11 cellular contexts compared by ENCODE assay signal in genomic region chr9:134602547-134603362, GRCh38. TPM values are rescaled to one million over a fixed set of nuclear protein-coding genes. Genes with fewer than 3 reads are reported as not detected.
DNase-seq lines count a peak whose midpoint lies in the region; ATAC-seq and TF ChIP-seq lines count a peak whose summit lies in the region.
"Had no signal": no experiment of that assay in that cellular context is flagged by ENCODE, and none has a peak within 500 bp of the region (broad histone marks: within the 10 kb centered on the region; RNA-seq: fewer than 3 reads in every experiment).

No MANE protein-coding gene starts in this region.

- H3K27ac Mint-ChIP-seq in activated naive CD8-positive, alpha-beta T cell treated with anti-CD3 and anti-CD28 coated beads for 36 hours, result no peak overlapping the region

- no peaks in the 10 kb centered on the region for H3K4me1 Mint-ChIP-seq in activated naive CD8-positive, alpha-beta T cell treated with anti-CD3 and anti-CD28 coated beads for 36 hours

- no peak overlapping the region for H2AFZ ChIP-seq in hepatocyte

- H3K27ac ChIP-seq in hepatocyte (peak overlapping the region; percentile 92), skeletal muscle tissue (ENCODE audit: low read depth, low read length) (peak overlapping the region; percentile 62)

- H3K9me2 ChIP-seq in hepatocyte (replicated peaks; ENCODE audit: insufficient read depth), result no peaks in the 10 kb centered on the region

- H3K4me3 ChIP-seq in H7 (ENCODE audit: insufficient read depth, low read depth, low read length) (no peak overlapping the region), adipocyte (ENCODE audit: low read length) (no peak overlapping the region), hepatocyte (no peak overlapping the region), skeletal muscle tissue (ENCODE audit: low read length in 3 of 3) (no peak overlapping the region)
- H3K4me3 ChIP-seq: spleen, tibial artery had no signal

- no peaks in the 10 kb centered on the region for H3K36me3 ChIP-seq in H7 (replicated peaks; ENCODE audit: control insufficient read depth, insufficient read depth, low read length)
- no peaks in the 10 kb centered on the region for H3K36me3 ChIP-seq in adipocyte (ENCODE audit: control insufficient read depth, insufficient read depth, low read length, severe bottlenecking)
- H3K36me3 ChIP-seq in hepatocyte (replicated peaks; ENCODE audit: insufficient read depth, low read depth), result no peaks in the 10 kb centered on the region
- H3K36me3 ChIP-seq in skeletal muscle tissue (ENCODE audit: control insufficient read depth in 3 of 3, insufficient read depth in 3 of 3, low read length in 3 of 3), result no peaks in the 10 kb centered on the region
- H3K36me3 ChIP-seq: spleen, tibial artery had no signal

- no peak for ATAC-seq in HG03025 (IDR thresholded peaks at IDR 0.05; ENCODE audit: low FRiP score, unreplicated experiment)

- no peak for TF ChIP-seq CTCF in hepatocyte (IDR thresholded peaks at IDR 0.05; ENCODE audit: poor library complexity)

- no peaks in the 10 kb centered on the region for H3K36me3 Mint-ChIP-seq in activated naive CD8-positive, alpha-beta T cell treated with anti-CD3 and anti-CD28 coated beads for 36 hours

- WGBS in hepatocyte (ENCODE audit: low lambda C conversion rate, missing lambda C conversion rate), result 40% methylated on average over 31 of the region's 31 CpGs

- H3K79me2 ChIP-seq in hepatocyte, result no peaks in the 10 kb centered on the region

- no peaks in the 10 kb centered on the region for H3K9me3 Mint-ChIP-seq in activated naive CD8-positive, alpha-beta T cell treated with anti-CD3 and anti-CD28 coated beads for 36 hours

- H3K9me3 ChIP-seq in adipocyte (ENCODE audit: control insufficient read depth, low read length) (peaks cover 7% of the 10 kb centered on the region), hepatocyte (ENCODE audit: low read depth) (no peaks in the 10 kb centered on the region), skeletal muscle tissue (ENCODE audit: control insufficient read depth in 3 of 3, low read length in 3 of 3) (no peaks in the 10 kb centered on the region)
- H3K9me3 ChIP-seq: tibial artery had no signal

- H4K20me1 ChIP-seq in hepatocyte (ENCODE audit: insufficient read depth, poor library complexity, severe bottlenecking), result no peaks in the 10 kb centered on the region

- H3K9ac ChIP-seq in adipocyte (ENCODE audit: low read length) (peak overlapping the region; percentile 52), skeletal muscle tissue (ENCODE audit: low read depth in 1 of 3, low read length in 3 of 3) (no peak overlapping the region)

- H3K27me3 Mint-ChIP-seq in activated naive CD8-positive, alpha-beta T cell treated with anti-CD3 and anti-CD28 coated beads for 36 hours, result peaks cover 5% of the 10 kb centered on the region

- H3K27me3 ChIP-seq in H7 (ENCODE audit: control insufficient read depth, insufficient read depth, low read length), result no peaks in the 10 kb centered on the region
- H3K27me3 ChIP-seq in adipocyte (replicated peaks; ENCODE audit: control insufficient read depth, insufficient read depth, low read length), result no peaks in the 10 kb centered on the region
- H3K27me3 ChIP-seq in hepatocyte, result peaks cover 4% of the 10 kb centered on the region
- H3K27me3 ChIP-seq in skeletal muscle tissue (ENCODE audit: control insufficient read depth in 3 of 3, insufficient read depth in 3 of 3, low read length in 3 of 3), result peaks cover 6 to 17% (median 14%) of the 10 kb centered on the region in 3 donors
- H3K27me3 ChIP-seq: tibial artery had no signal

- DNase-seq in H7 (peak; percentile 32), adipocyte (ENCODE audit: low read depth) (peak; percentile 97), hepatocyte (ENCODE audit: low spot score) (peak; percentile 89), LoVo (ENCODE audit: low spot score) (no peak), NCI-H1436 treated with DMSO at 0.1 percent for 48 hours (lab: John Stamatoyannopoulos, UW) (no peak)
- DNase-seq in activated naive CD8-positive, alpha-beta T cell treated with anti-CD3 and anti-CD28 coated beads for 36 hours, result no peak
- DNase-seq: NCI-H774, spleen had no signal

- no peak overlapping the region for H3K4me3 Mint-ChIP-seq in activated naive CD8-positive, alpha-beta T cell treated with anti-CD3 and anti-CD28 coated beads for 36 hours

- H3K4me1 ChIP-seq in adipocyte (ENCODE audit: control insufficient read depth, insufficient read depth, low read length), result peaks cover 16% of the 10 kb centered on the region
- H3K4me1 ChIP-seq in hepatocyte (ENCODE audit: insufficient read depth), result peaks cover 26% of the 10 kb centered on the region
- peaks cover 3 to 14% (median 4%) of the 10 kb centered on the region in 3 donors for H3K4me1 ChIP-seq in skeletal muscle tissue (ENCODE audit: control insufficient read depth in 3 of 3, insufficient read depth in 3 of 3, low read length in 3 of 3)

- H3K4me2 ChIP-seq in hepatocyte, result peak overlapping the region; percentile 43

RNA-seq across cellular contexts. Expression of gene COL5A1, which starts 38.8 kb away (rescaled TPM):
- total RNA-seq in H7 (2014; rRNA removed; shearing (Covaris generic)), result 10.1 and 11.3 TPM in 2 replicates
- total RNA-seq in hepatocyte, result 163 and 342 TPM in 2 replicates
- 347 and 371 TPM in 2 replicates for polyA plus RNA-seq in hepatocyte
- 258 TPM for total RNA-seq in skeletal muscle tissue
- under 1 TPM; 0.23 to 0.24 TPM for total RNA-seq in activated naive CD8-positive, alpha-beta T cell treated with anti-CD3 and anti-CD28 coated beads for 36 hours

Comparison
In these comparisons a context has a peak if more than half of its experiments do, and no peak if none do; other contexts are left out.
1. DNase-seq: peak in H7 (single experiment), adipocyte (single experiment) and hepatocyte (single experiment); none in activated naive CD8-positive, alpha-beta T cell treated with anti-CD3 and anti-CD28 coated beads for 36 hours (single experiment), LoVo (single experiment) and NCI-H1436 treated with DMSO at 0.1 percent for 48 hours (single experiment).
2. RNA of gene COL5A1, which starts 38.8 kb away (total RNA-seq): 163 to 342 TPM in hepatocyte and 258 TPM in skeletal muscle tissue (single experiment); 10.1 to 11.3 TPM in H7 and 0.23 to 0.24 TPM in activated naive CD8-positive, alpha-beta T cell treated with anti-CD3 and anti-CD28 coated beads for 36 hours; every median in the first group is over 10 times any median in the second.